Comparison of ENCODE assay signal across 21 cellular contexts in the genomic region with DNA sequence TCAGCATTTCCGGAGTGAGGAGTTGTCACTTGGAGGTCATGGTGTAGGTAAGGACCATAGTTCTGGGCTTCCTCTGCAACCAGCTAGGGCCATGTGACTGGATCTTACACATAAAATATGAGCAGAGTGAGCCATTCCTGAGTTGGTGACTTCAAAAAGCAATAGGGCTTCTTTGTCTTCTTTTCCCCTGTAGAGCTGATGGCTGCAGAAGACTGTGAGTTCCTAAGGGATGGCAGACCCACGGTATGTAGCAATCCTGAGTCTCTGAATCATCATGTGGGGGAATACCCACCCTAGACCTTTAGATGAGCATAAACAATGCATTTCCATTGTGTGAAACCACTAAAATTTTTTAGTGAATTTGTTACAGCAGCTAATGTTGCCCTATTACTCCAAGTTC.
DNase-seq lines count a peak whose midpoint lies in the region; ATAC-seq, FAIRE-seq and TF ChIP-seq lines count a peak whose summit lies in the region.
"Had no signal": no experiment of that assay in that cellular context is flagged by ENCODE, and none has a peak within 500 bp of the region (broad histone marks: within the 10 kb centered on the region; RNA-seq: fewer than 3 reads in every experiment).

No MANE protein-coding gene starts in this region.

- H3K4me3 Mint-ChIP-seq in HFFc6 (peak overlapping the region; percentile 67; the same call in 1 of the 2 replicates), astrocyte (ENCODE audit: unreplicated experiment) (no peak overlapping the region)
- H3K4me3 Mint-ChIP-seq: activated T-cell treated with anti-CD3 and anti-CD28 coated beads, Interleukin-2, amount 50 U/mL, for 72 hours; B cell; nephron progenitor cell had no signal

- H3K27me3 ChIP-seq in astrocyte (ENCODE audit: insufficient read depth, low read length): no peaks in the 10 kb centered on the region
- H3K27me3 ChIP-seq: adrenal gland, esophagus muscularis mucosa had no signal

- peaks cover 6% of the 10 kb centered on the region for H3K4me1 ChIP-seq in astrocyte (ENCODE audit: insufficient read depth, low read length)
- H3K4me1 ChIP-seq: adrenal gland, esophagus muscularis mucosa, tibial artery had no signal

- no peak for TF ChIP-seq POLR2A in GM12892 (IDR thresholded peaks at IDR 0.05; ENCODE audit: low read depth, low read length)

- H3K4me1 Mint-ChIP-seq in HFFc6 (ENCODE audit: low read depth) (peaks cover 22% of the 10 kb centered on the region), astrocyte (ENCODE audit: low read depth, unreplicated experiment) (peaks cover 11% of the 10 kb centered on the region)
- H3K4me1 Mint-ChIP-seq: B cell, nephron progenitor cell had no signal

- FAIRE-seq in astrocyte (lab: Jason Lieb, UNC) (no peak), GM12892 (lab: Jason Lieb, UNC) (no peak)
- FAIRE-seq: H1, TTC549 had no signal

- H2AFZ ChIP-seq in astrocyte (ENCODE audit: low read depth, low read length): peak overlapping the region; percentile 19

- H3K4me3 ChIP-seq in astrocyte (ENCODE audit: insufficient read depth, low read depth, low read length): no peak overlapping the region
- H3K4me3 ChIP-seq: adrenal gland, esophagus muscularis mucosa, lung, tibial artery had no signal

- no peaks in the 10 kb centered on the region for H3K36me3 ChIP-seq in astrocyte (ENCODE audit: insufficient read depth, low read length)
- H3K36me3 ChIP-seq: adrenal gland, esophagus muscularis mucosa, tibial artery had no signal

- no peaks in the 10 kb centered on the region for H3K9me3 ChIP-seq in astrocyte (ENCODE audit: insufficient read depth, low read depth, low read length)

- H3K9me3 Mint-ChIP-seq in HFFc6 (peaks cover 10% of the 10 kb centered on the region), astrocyte (ENCODE audit: unreplicated experiment) (no peaks in the 10 kb centered on the region)
- H3K9me3 Mint-ChIP-seq: activated T-cell treated with anti-CD3 and anti-CD28 coated beads, Interleukin-2, amount 50 U/mL, for 72 hours had no signal

- H3K27ac ChIP-seq in astrocyte (ENCODE audit: low read depth, low read length): peak overlapping the region; percentile 40
- H3K27ac ChIP-seq: adrenal gland, esophagus muscularis mucosa, tibial artery had no signal

- DNase-seq in AG08395 (ENCODE audit: low spot score) (peak; percentile 70), HFFc6 (peak; percentile 51), astrocyte (ENCODE audit: low read depth) (peak; percentile 63), iris pigment epithelial cell (ENCODE audit: low read depth) (peak; percentile 88), NOMO-1 treated with DMSO at 0.1 percent for 48 hours (lab: John Stamatoyannopoulos, UW; ENCODE audit: unreplicated experiment) (no peak), GM12892 (ENCODE audit: insufficient read length) (no peak)
- DNase-seq in stimulated activated naive CD4-positive, alpha-beta T cell treated with Interleukin-2 at 50 U/mL for 16 hours (lab: John Stamatoyannopoulos, UW): no peak
- DNase-seq: activated T-cell treated with anti-CD3 and anti-CD28 coated beads, Interleukin-2, amount 50 U/mL, for 72 hours; adrenal gland; DMS153; NCI-H1417 treated with DMSO at 0.1 percent for 48 hours; nephron progenitor cell; stimulated activated CD4-positive, alpha-beta T cell treated with anti-CD3 and anti-CD28 coated beads, Interleukin-2, amount 100 ng/mL, for 48 hours; stimulated activated CD8-positive, alpha-beta memory T cell treated with anti-CD3 and anti-CD28 coated beads, Interleukin-4, amount 100 ng/mL, for 48 hours; tibial artery had no signal

- H3K79me2 ChIP-seq in astrocyte (ENCODE audit: insufficient read depth, low read length): no peaks in the 10 kb centered on the region

- no peak overlapping the region for H3K9ac ChIP-seq in astrocyte (ENCODE audit: low read length)

- peak overlapping the region; percentile 52 for H3K4me2 ChIP-seq in astrocyte (ENCODE audit: low read length)

- peak overlapping the region; percentile 84 for H3K27ac Mint-ChIP-seq in HFFc6
- peak overlapping the region; percentile 94 for H3K27ac Mint-ChIP-seq in astrocyte (ENCODE audit: unreplicated experiment)
- H3K27ac Mint-ChIP-seq: activated T-cell treated with anti-CD3 and anti-CD28 coated beads, Interleukin-2, amount 50 U/mL, for 72 hours; B cell; nephron progenitor cell had no signal

- H4K20me1 ChIP-seq in astrocyte (ENCODE audit: insufficient read depth, low read length): no peaks in the 10 kb centered on the region

- ATAC-seq in GM19397 (IDR thresholded peaks at IDR 0.05; ENCODE audit: unreplicated experiment): no peak
- ATAC-seq: activated T-cell treated with anti-CD3 and anti-CD28 coated beads, Interleukin-2, amount 50 U/mL, for 72 hours had no signal

- H3K36me3 Mint-ChIP-seq in HFFc6 (ENCODE audit: low read depth) (peaks cover 9% of the 10 kb centered on the region; the same call in 1 of the 2 replicates), astrocyte (ENCODE audit: low read depth, unreplicated experiment) (no peaks in the 10 kb centered on the region)

- H3K27me3 Mint-ChIP-seq in HFFc6 (ENCODE audit: insufficient read depth): no peaks in the 10 kb centered on the region
- H3K27me3 Mint-ChIP-seq in astrocyte (ENCODE audit: low read depth, unreplicated experiment): no peaks in the 10 kb centered on the region
- H3K27me3 Mint-ChIP-seq: B cell had no signal

- TF ChIP-seq CTCF in HFFc6 (IDR thresholded peaks at IDR 0.05) (no peak), astrocyte (IDR thresholded peaks at IDR 0.05; ENCODE audit: insufficient read depth, low read depth, low read length) (no peak)

Comparison
In these comparisons a context has a peak if more than half of its experiments do, and no peak if none do; other contexts are left out.
1. DNase-seq: peak in AG08395 (single experiment), HFFc6 (single experiment), astrocyte (single experiment) and iris pigment epithelial cell (single experiment); none in NOMO-1 treated with DMSO at 0.1 percent for 48 hours (single experiment), GM12892 (single experiment) and stimulated activated naive CD4-positive, alpha-beta T cell treated with Interleukin-2 at 50 U/mL for 16 hours (single experiment).